Comparison of ENCODE assay signal across 27 cellular contexts in the genomic region with DNA sequence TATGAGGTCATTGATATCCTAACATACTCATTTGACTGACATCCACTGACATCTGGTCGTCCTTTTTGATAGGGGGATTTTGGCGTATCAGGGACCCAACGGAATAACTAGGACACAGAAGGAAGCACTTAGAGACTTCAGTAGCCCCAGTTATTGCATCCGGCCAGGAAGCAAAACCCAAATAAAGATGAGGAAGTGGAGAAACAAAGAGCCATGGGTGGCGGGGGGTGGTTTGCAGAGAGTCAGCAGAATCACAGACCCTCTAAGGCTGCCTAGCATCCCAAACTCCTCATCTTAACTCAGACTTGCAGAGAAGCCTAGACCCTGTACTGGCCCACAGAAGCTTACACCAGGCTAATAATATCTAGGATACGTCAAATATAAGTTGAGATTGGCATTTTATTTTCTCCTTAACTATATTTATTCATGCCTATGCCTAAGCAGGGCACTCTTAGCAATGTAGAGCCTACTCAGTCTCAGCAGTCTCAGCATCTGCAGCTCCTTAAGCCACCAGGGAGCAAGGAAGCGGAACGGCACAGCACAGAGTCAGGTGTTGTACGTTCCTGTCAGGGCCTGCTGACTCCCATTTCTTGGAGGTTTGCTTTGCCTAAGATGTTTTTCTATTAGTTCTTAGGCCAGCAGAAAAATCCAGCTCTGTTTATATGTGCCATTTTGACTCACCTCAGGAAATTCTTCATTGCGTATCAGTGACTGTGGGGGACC. TPM values are rescaled to one million over a fixed set of nuclear protein-coding genes. Genes with fewer than 3 reads are reported as not detected.
"Had no signal": no experiment of that assay in that cellular context is flagged by ENCODE, and none has a peak within 500 bp of the region (broad histone marks: within the 10 kb centered on the region; RNA-seq: fewer than 3 reads in every experiment).

No MANE protein-coding gene starts in this region.

- H3K27ac ChIP-seq: epithelial cell of prostate, esophagus squamous epithelium, ovary, right lobe of liver, testis, uterus had no signal

- ATAC-seq: activated T-cell treated with anti-CD3 and anti-CD28 coated beads, Interleukin-2, amount 50 U/mL, for 72 hours; left ventricle myocardium superior; naive thymus-derived CD4-positive, alpha-beta T cell; right lobe of liver; stimulated activated naive CD8-positive, alpha-beta T cell treated with anti-CD3 and anti-CD28 coated beads, Interleukin-15, Interleukin-2, amounts not matched to agents 100 U/mL and 50 U/mL, for 24 hours had no signal

- H3K9me3 Mint-ChIP-seq: activated T-cell treated with anti-CD3 and anti-CD28 coated beads, Interleukin-2, amount 50 U/mL, for 72 hours had no signal

- H3K36me3 Mint-ChIP-seq: activated naive CD8-positive, alpha-beta T cell; naive thymus-derived CD4-positive, alpha-beta T cell had no signal

- DNase-seq: activated CD4-positive, alpha-beta T cell treated with anti-CD3 and anti-CD28 coated beads for 4 hours; activated CD4-positive, alpha-beta T cell treated with anti-CD3 and anti-CD28 coated beads, Interleukin-2, amount 50 U/mL, for 4 hours; activated naive CD4-positive, alpha-beta T cell treated with Interleukin-2 at 50 U/mL for 16 hours; activated T-cell treated with anti-CD3 and anti-CD28 coated beads for 4 hours; activated T-cell treated with anti-CD3 and anti-CD28 coated beads, Interleukin-2, amount 50 U/mL, for 72 hours; anterior cingulate cortex; dermis blood vessel endothelial cell; effector CD8-positive, alpha-beta T cell; esophagus squamous epithelium; foreskin melanocyte; left ventricle myocardium superior; midbrain; naive thymus-derived CD4-positive, alpha-beta T cell; ovary; right lobe of liver; stimulated activated CD4-positive, alpha-beta T cell treated with anti-CD3 and anti-CD28 coated beads, Interleukin-2, amount 100 ng/mL, for 48 hours; stimulated activated naive CD8-positive, alpha-beta T cell treated with anti-CD3 and anti-CD28 coated beads, Interleukin-15, Interleukin-2, amounts not matched to agents 100 U/mL and 50 U/mL, for 24 hours; testis; trophoblast cell; uterus had no signal

- H3K4me3 Mint-ChIP-seq: activated naive CD8-positive, alpha-beta T cell; activated T-cell treated with anti-CD3 and anti-CD28 coated beads, Interleukin-2, amount 50 U/mL, for 72 hours; naive thymus-derived CD4-positive, alpha-beta T cell had no signal

- H3K4me3 ChIP-seq: esophagus squamous epithelium, ovary, right lobe of liver, testis, uterus had no signal

- H3K9me3 ChIP-seq: esophagus squamous epithelium, ovary, right lobe of liver, testis, uterus had no signal

- H3K27me3 ChIP-seq: ovary, right lobe of liver, testis, uterus had no signal

- H3K36me3 ChIP-seq: esophagus squamous epithelium, ovary, right lobe of liver, uterus had no signal

- H3K4me1 ChIP-seq: esophagus squamous epithelium, right lobe of liver, testis, uterus had no signal

- H3K27ac Mint-ChIP-seq: activated naive CD8-positive, alpha-beta T cell; activated T-cell treated with anti-CD3 and anti-CD28 coated beads, Interleukin-2, amount 50 U/mL, for 72 hours; naive thymus-derived CD4-positive, alpha-beta T cell; progenitor cell of endocrine pancreas had no signal

RNA-seq across cellular contexts. Expression of gene KCNA1, which starts 45.1 kb away (rescaled TPM):
- total RNA-seq: bronchial epithelial cell; esophagus squamous epithelium; glomerular endothelial cell; left ventricle myocardium superior; lung microvascular endothelial cell; naive thymus-derived CD4-positive, alpha-beta T cell; progenitor cell of endocrine pancreas; renal cortical epithelial cell; right lobe of liver had no signal
- polyA plus RNA-seq: naive thymus-derived CD4-positive, alpha-beta T cell had no signal
